1 cellular context compared by ENCODE assay signal in genomic region chr20:18005990-18006364, GRCh38.
TF ChIP-seq lines count a peak whose summit lies in the region.

No MANE protein-coding gene starts in this region.

TF ChIP-seq in HepG2, 621 proteins besides CTCF, POLR2A, EP300 and RAD21 (continued from another document):
- no peak for TF ChIP-seq ZHX2 (IDR thresholded peaks at IDR 0.05; ENCODE audit: low read depth)
- TF ChIP-seq ZHX2 (CRISPR knock-in tag; IDR thresholded peaks at IDR 0.05; ENCODE audit: borderline replicate concordance), result no peak
- TF ChIP-seq ZBTB14 (CRISPR knock-in tag; IDR thresholded peaks at IDR 0.05), result no peak
- no peak for TF ChIP-seq PRDM15 (CRISPR knock-in tag; IDR thresholded peaks at IDR 0.05)
- TF ChIP-seq NCOR1 (IDR thresholded peaks at IDR 0.05; ENCODE audit: borderline replicate concordance, low read length), result no peak
- no peak for TF ChIP-seq GABPA (IDR thresholded peaks at IDR 0.05; ENCODE audit: low read depth, low read length)
- TF ChIP-seq GABPA (CRISPR knock-in tag; IDR thresholded peaks at IDR 0.05; ENCODE audit: low read depth), result no peak
- TF ChIP-seq TRAFD1 (CRISPR knock-in tag; IDR thresholded peaks at IDR 0.05; ENCODE audit: borderline replicate concordance), result no peak
- peak; percentile 27; the same call in 1 of the 2 replicates for TF ChIP-seq ARID4A (CRISPR knock-in tag; IDR thresholded peaks at IDR 0.05; ENCODE audit: borderline replicate concordance)
- no peak for TF ChIP-seq NR2C2 (CRISPR knock-in tag; IDR thresholded peaks at IDR 0.05; ENCODE audit: borderline replicate concordance)
- no peak for TF ChIP-seq ZBTB42 (CRISPR knock-in tag; IDR thresholded peaks at IDR 0.05)
- TF ChIP-seq PATZ1 (CRISPR knock-in tag; IDR thresholded peaks at IDR 0.05), result peak; percentile 54
- no peak for TF ChIP-seq EEA1 (CRISPR knock-in tag; IDR thresholded peaks at IDR 0.05; ENCODE audit: borderline replicate concordance)
- TF ChIP-seq ETV5 (CRISPR knock-in tag; IDR thresholded peaks at IDR 0.05; ENCODE audit: borderline replicate concordance), result no peak; the same call in 1 of the 2 replicates
- no peak for TF ChIP-seq ZBTB44 (CRISPR knock-in tag; IDR thresholded peaks at IDR 0.05)
- no peak for TF ChIP-seq ZNF260 (CRISPR knock-in tag; IDR thresholded peaks at IDR 0.05; ENCODE audit: borderline replicate concordance, low read depth)
